Comparison of ENCODE assay signal across 17 cellular contexts in the genomic region with DNA sequence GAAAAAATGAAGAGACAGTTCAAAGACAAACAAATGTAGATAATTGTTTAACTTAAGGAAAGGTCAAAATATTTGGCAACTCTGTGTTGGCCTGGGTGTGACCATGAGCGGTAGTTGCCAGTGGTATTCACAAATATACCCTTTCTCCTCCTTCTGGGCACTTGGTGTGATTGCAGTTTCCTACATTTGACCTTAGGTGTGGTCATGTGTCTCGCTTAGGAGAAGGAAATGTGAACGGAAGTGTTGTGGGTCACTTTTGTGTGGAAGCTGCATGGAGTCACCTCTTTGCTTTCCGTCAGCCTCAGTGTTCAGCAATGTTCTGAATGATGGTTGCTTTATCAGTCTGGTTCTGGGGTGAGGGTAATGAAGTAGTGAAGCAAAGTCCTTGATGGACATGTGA. TPM values are rescaled to one million over a fixed set of nuclear protein-coding genes. Genes with fewer than 3 reads are reported as not detected.
DNase-seq lines count a peak whose midpoint lies in the region; ATAC-seq and TF ChIP-seq lines count a peak whose summit lies in the region.
"Had no signal": no experiment of that assay in that cellular context is flagged by ENCODE, and none has a peak within 500 bp of the region (broad histone marks: within the 10 kb centered on the region; RNA-seq: fewer than 3 reads in every experiment).

No MANE protein-coding gene starts in this region.

- no peak overlapping the region for H3K27ac ChIP-seq in OCI-LY1 (ENCODE audit: low read depth, low read length, poor library complexity, severe bottlenecking)
- H3K27ac ChIP-seq in foreskin keratinocyte: no peak overlapping the region
- H3K27ac ChIP-seq: adrenal gland, SJSA1 had no signal

- H3K27me3 ChIP-seq in OCI-LY1 (ENCODE audit: insufficient read depth, low read length) (peaks cover 3% of the 10 kb centered on the region; the same call in 1 of the 2 replicates), foreskin keratinocyte (no peaks in the 10 kb centered on the region)

- no peaks in the 10 kb centered on the region for H3K36me3 ChIP-seq in OCI-LY1 (ENCODE audit: insufficient read depth, low read length)
- H3K36me3 ChIP-seq: adrenal gland, SJSA1 had no signal

- no peaks in the 10 kb centered on the region for H3K79me2 ChIP-seq in OCI-LY1 (ENCODE audit: insufficient read depth, low read length)

- no peaks in the 10 kb centered on the region for H3K9me2 ChIP-seq in OCI-LY1 (ENCODE audit: low read depth, low read length)

- no peaks in the 10 kb centered on the region for H4K20me1 ChIP-seq in OCI-LY1 (ENCODE audit: insufficient read depth, low read length)

- H2AFZ ChIP-seq in OCI-LY1 (ENCODE audit: low read length): no peak overlapping the region

- peak; percentile 56 to 72 for DNase-seq in AML-193 (lab: John Stamatoyannopoulos, UW)
- peak; percentile 22 for DNase-seq in HCEC 1CT
- no peak for DNase-seq in foreskin keratinocyte
- no peak for DNase-seq in H4 (ENCODE audit: low spot score)
- no peak for DNase-seq in stimulated activated CD4-positive, alpha-beta T cell treated with anti-CD3 and anti-CD28 coated beads, Interleukin-1b, Interleukin-23, amount 100 ng/mL, for 48 hours
- DNase-seq in activated gamma-delta T cell (lab: John Stamatoyannopoulos, UW): no peak
- DNase-seq: activated CD4-positive, alpha-beta memory T cell treated with anti-CD3 and anti-CD28 coated beads for 36 hours; adrenal gland; foreskin melanocyte; NCI-H2171 treated with DMSO at 0.1 percent for 48 hours; NK-92 treated with Interleukin-12 subunit alpha and Interleukin-12 subunit beta, amount 100 ng/mL, for 24 hours had no signal

- ATAC-seq in foreskin keratinocyte (no peak), GM18873 (IDR thresholded peaks at IDR 0.05; ENCODE audit: low FRiP score, unreplicated experiment) (no peak)

- no peak overlapping the region for H3K4me3 ChIP-seq in OCI-LY1 (ENCODE audit: low read depth, low read length, poor library complexity, severe bottlenecking)
- H3K4me3 ChIP-seq: adrenal gland, SJSA1 had no signal

- no peak overlapping the region for H3K9ac ChIP-seq in OCI-LY1 (ENCODE audit: low read length)

- no peaks in the 10 kb centered on the region for H3K9me3 ChIP-seq in OCI-LY1 (ENCODE audit: low read length)
- H3K9me3 ChIP-seq: adrenal gland, Caco-2, SJSA1 had no signal

- H3K4me2 ChIP-seq in OCI-LY1 (ENCODE audit: low read length): no peak overlapping the region

- no peaks in the 10 kb centered on the region for H3F3A ChIP-seq in OCI-LY1 (ENCODE audit: insufficient read depth, low read length)

- peak; percentile 13; the same call in 1 of the 2 replicates for TF ChIP-seq CTCF in OCI-LY1 (IDR thresholded peaks at IDR 0.05; ENCODE audit: low read length)
- peak; percentile 7 for TF ChIP-seq CTCF in foreskin keratinocyte (conservative IDR thresholded peaks at IDR 0.05)

- no peaks in the 10 kb centered on the region for H3K4me1 ChIP-seq in OCI-LY1 (ENCODE audit: insufficient read depth, low read length, severe bottlenecking)
- H3K4me1 ChIP-seq in foreskin keratinocyte: peaks cover 5% of the 10 kb centered on the region

RNA-seq across cellular contexts. Expression of gene PCSK9, which starts 3.4 kb away (rescaled TPM):
- 159 and 184 TPM in 2 replicates for total RNA-seq in foreskin keratinocyte
- polyA plus RNA-seq in foreskin keratinocyte: 149 and 163 TPM in 2 replicates
- total RNA-seq in H4 (2014; rRNA removed; shearing (Covaris generic)): 0.04 TPM in 1 of 2 replicates, not detected in the other
- total RNA-seq: activated CD4-positive, alpha-beta memory T cell treated with anti-CD3 and anti-CD28 coated beads for 36 hours; lung microvascular endothelial cell had no signal

RNA-seq across cellular contexts. Expression of gene BSND, which starts 37.2 kb away (rescaled TPM):
- total RNA-seq in foreskin keratinocyte: not detected in 2 replicates
- not detected in 2 replicates for polyA plus RNA-seq in foreskin keratinocyte
- not detected in 2 replicates for total RNA-seq in H4 (2014; rRNA removed; shearing (Covaris generic))
- total RNA-seq: activated CD4-positive, alpha-beta memory T cell treated with anti-CD3 and anti-CD28 coated beads for 36 hours; adrenal gland; Caco-2; lung microvascular endothelial cell; SJSA1 had no signal
- polyA plus RNA-seq: AG04450 had no signal

RNA-seq across cellular contexts. Expression of gene TMEM61, which starts 55.5 kb away (rescaled TPM):
- 1.4 and 1.5 TPM in 2 replicates for total RNA-seq in foreskin keratinocyte
- polyA plus RNA-seq in foreskin keratinocyte: 1.8 and 1.9 TPM in 2 replicates
- total RNA-seq in H4 (2014; rRNA removed; shearing (Covaris generic)): 0.17 TPM in 1 of 2 replicates, not detected in the other
- total RNA-seq: activated CD4-positive, alpha-beta memory T cell treated with anti-CD3 and anti-CD28 coated beads for 36 hours; Caco-2; lung microvascular endothelial cell; SJSA1 had no signal
- polyA plus RNA-seq: AG04450 had no signal

Comparison
In these comparisons a context has a peak if more than half of its experiments do, and no peak if none do; other contexts are left out.
1. DNase-seq: peak in AML-193 (2 of 2) and HCEC 1CT (single experiment); none in foreskin keratinocyte (0 of 2), H4 (single experiment), stimulated activated CD4-positive, alpha-beta T cell treated with anti-CD3 and anti-CD28 coated beads, Interleukin-1b, Interleukin-23, amount 100 ng/mL, for 48 hours (single experiment) and activated gamma-delta T cell (single experiment).
2. RNA of gene PCSK9, which starts 3.4 kb away (total RNA-seq): 159 to 184 TPM in foreskin keratinocyte; 0.04 TPM in H4; every median in the first group is over 100 times any median in the second.